ENCODE assay signal across 1 cellular context in genomic region chr2:231113489-231113888, GRCh38.
TF ChIP-seq lines count a peak whose summit lies in the region.

No MANE protein-coding gene starts in this region.

TF ChIP-seq in HepG2, 621 proteins besides CTCF, POLR2A, EP300 and RAD21:
- no peak for TF ChIP-seq HDAC2 (CRISPR knock-in tag; IDR thresholded peaks at IDR 0.05)
- peak; percentile 18 for TF ChIP-seq RBM22 (optimal IDR thresholded peaks at IDR 0.05; ENCODE audit: low read length)
